In the genomic region with DNA sequence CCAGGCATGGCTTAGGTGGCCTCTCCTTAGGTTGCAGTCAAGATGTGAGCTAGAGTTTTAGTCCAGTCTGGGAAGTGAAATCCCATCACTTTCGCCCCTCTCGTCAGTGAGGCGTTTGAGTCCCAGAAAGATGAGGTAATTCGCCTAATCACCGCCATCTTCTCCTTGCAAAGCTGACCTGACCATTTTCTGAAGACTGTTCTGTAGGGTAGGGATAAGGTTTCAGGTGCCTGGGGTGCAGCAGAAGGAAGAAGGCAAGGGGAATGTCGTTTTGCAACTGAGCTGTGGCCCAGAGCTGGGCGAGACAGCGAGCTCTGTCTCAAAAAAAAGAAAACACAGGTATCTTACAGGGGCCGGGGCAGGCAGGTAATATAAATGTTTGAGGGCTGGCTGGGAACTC, we compare ENCODE assay signal across 17 cellular contexts.
DNase-seq lines count a peak whose midpoint lies in the region; ATAC-seq, FAIRE-seq and TF ChIP-seq lines count a peak whose summit lies in the region.
"Had no signal": no experiment of that assay in that cellular context is flagged by ENCODE, and none has a peak within 500 bp of the region (broad histone marks: within the 10 kb centered on the region; RNA-seq: fewer than 3 reads in every experiment).

No MANE protein-coding gene starts in this region.

- no peak overlapping the region for H3K23ac ChIP-seq in trophoblast cell (ENCODE audit: low read length)

- no peak overlapping the region for H2AFZ ChIP-seq in trophoblast cell (ENCODE audit: insufficient read depth, low read length, poor library complexity)

- H4K8ac ChIP-seq in trophoblast cell (ENCODE audit: low read depth, low read length): peak overlapping the region; percentile 23

- no peak overlapping the region for H3K4me3 Mint-ChIP-seq in natural killer cell treated with Interleukin-12 subunit alpha and Interleukin-12 subunit beta and Interleukin-15 and Interleukin-18, amount 100 ng/mL, for 72 hours

- H3K27me3 Mint-ChIP-seq in natural killer cell treated with Interleukin-12 subunit alpha and Interleukin-12 subunit beta and Interleukin-15 and Interleukin-18, amount 100 ng/mL, for 72 hours: peaks cover 0 to 2% of the 10 kb centered on the region in 2 donors

- no peak overlapping the region for H4K12ac ChIP-seq in trophoblast cell (ENCODE audit: low read depth, low read length)

- H2BK120ac ChIP-seq in trophoblast cell (ENCODE audit: insufficient read depth, low read length, poor library complexity): no peak overlapping the region

- no peaks in the 10 kb centered on the region for H3K79me1 ChIP-seq in trophoblast cell (ENCODE audit: low read length)

- H3K14ac ChIP-seq in trophoblast cell (ENCODE audit: low read length): no peak overlapping the region

- WGBS in HUES64: 73% methylated on average over 9 of the region's 9 CpGs
- no CpG with 5 or more reads among the region's 9 CpGs for WGBS in trophoblast cell (ENCODE audit: extremely low coverage, insufficient coverage, insufficient read length)
- WGBS in pancreas, 2 donors: 75 to 83% methylated on average over 9 of the region's 9 CpGs

- H3K9ac ChIP-seq in HUES64 (ENCODE audit: low read depth, low read length) (peak overlapping the region; percentile 55; the same call in 1 of the 2 replicates), iPS-20b (ENCODE audit: low read depth, low read length) (peak overlapping the region; percentile 36; the same call in 1 of the 2 replicates), trophoblast cell (ENCODE audit: low read length) (no peak overlapping the region)

- no peaks in the 10 kb centered on the region for H3K36me3 Mint-ChIP-seq in natural killer cell treated with Interleukin-12 subunit alpha and Interleukin-12 subunit beta and Interleukin-15 and Interleukin-18, amount 100 ng/mL, for 72 hours

- intact Hi-C loops in pancreas (cut with DNase I) (no loop called here), Right ventricle myocardium inferior (cut with DNase I) (no loop called here)

- H4K91ac ChIP-seq in trophoblast cell (ENCODE audit: low read depth, low read length): no peak overlapping the region

- H3K9me3 ChIP-seq in HUES64 (ENCODE audit: insufficient read depth, low read depth, low read length) (no peaks in the 10 kb centered on the region), iPS-20b (ENCODE audit: insufficient read depth, low read depth, low read length) (no peaks in the 10 kb centered on the region), trophoblast cell (ENCODE audit: insufficient read depth, low read depth, low read length) (no peaks in the 10 kb centered on the region), pancreas (no peaks in the 10 kb centered on the region)

- no peak overlapping the region for H3K4me2 ChIP-seq in trophoblast cell (ENCODE audit: low read length)

- H2BK12ac ChIP-seq in trophoblast cell (ENCODE audit: low read length): no peak overlapping the region

- no peak overlapping the region for H2AK5ac ChIP-seq in trophoblast cell (ENCODE audit: low read length)

- TF ChIP-seq CTCF in pancreas (IDR thresholded peaks at IDR 0.05): no peak

- H3K36me3 ChIP-seq in HUES64 (ENCODE audit: insufficient read depth, low read length) (no peaks in the 10 kb centered on the region), iPS-20b (ENCODE audit: insufficient read depth, low read depth, low read length) (no peaks in the 10 kb centered on the region), trophoblast cell (ENCODE audit: control insufficient read depth in 1 of 2, insufficient read depth in 2 of 2, low read length in 2 of 2) (no peaks in the 10 kb centered on the region), pancreas (no peaks in the 10 kb centered on the region)

- H3K4me1 Mint-ChIP-seq in natural killer cell treated with Interleukin-12 subunit alpha and Interleukin-12 subunit beta and Interleukin-15 and Interleukin-18, amount 100 ng/mL, for 72 hours (ENCODE audit: low read depth in 2 of 2): peaks cover 6 to 11% of the 10 kb centered on the region in 2 donors

- H3K4me1 ChIP-seq in HUES64 (ENCODE audit: insufficient read depth, low read length) (peaks cover 16% of the 10 kb centered on the region), iPS-20b (ENCODE audit: insufficient read depth, low read length) (peaks cover 8% of the 10 kb centered on the region; the same call in 1 of the 2 replicates), trophoblast cell (ENCODE audit: control insufficient read depth in 1 of 2, insufficient read depth in 2 of 2, low read length in 2 of 2) (peaks cover 0 to 4% of the 10 kb centered on the region in 2 experiments), pancreas (no peaks in the 10 kb centered on the region)

- no peak for ATAC-seq in natural killer cell treated with Interleukin-12 subunit alpha and Interleukin-12 subunit beta and Interleukin-15 and Interleukin-18, amount 100 ng/mL, for 72 hours
- no peak for ATAC-seq in pancreas
- ATAC-seq in Right ventricle myocardium inferior: no peak
- ATAC-seq: HepG2 had no signal

- no peak overlapping the region for H2BK5ac ChIP-seq in trophoblast cell (ENCODE audit: low read depth, low read length, poor library complexity)

- H3K27ac Mint-ChIP-seq in natural killer cell treated with Interleukin-12 subunit alpha and Interleukin-12 subunit beta and Interleukin-15 and Interleukin-18, amount 100 ng/mL, for 72 hours: no peak overlapping the region

- H3K4me3 ChIP-seq in HUES64 (ENCODE audit: low read length) (no peak overlapping the region), iPS-20b (ENCODE audit: low read length) (no peak overlapping the region), trophoblast cell (ENCODE audit: low read depth, low read length) (no peak overlapping the region), pancreas (no peak overlapping the region)

- DNase-seq in trophoblast cell (no peak), ureter (ENCODE audit: low spot score) (peak; percentile 39), pancreas (no peak), Right ventricle myocardium inferior (ENCODE audit: missing footprints) (no peak)
- DNase-seq in natural killer cell treated with Interleukin-12 subunit alpha and Interleukin-12 subunit beta and Interleukin-15 and Interleukin-18, amount 100 ng/mL, for 72 hours (ENCODE audit: low spot score): no peak
- DNase-seq: C1 segment of cervical spinal cord, GF-D8, KG1, NCI-H1417 treated with DMSO at 0.1 percent for 48 hours, NCI-H2029, NCI-H510A treated with DMSO at 0.1 percent for 48 hours, NCI-H82 had no signal

- H3K27me3 ChIP-seq in HUES64 (ENCODE audit: insufficient read depth, low read length) (no peaks in the 10 kb centered on the region), iPS-20b (ENCODE audit: insufficient read depth, low read length) (no peaks in the 10 kb centered on the region), trophoblast cell (ENCODE audit: insufficient read depth, low read length) (no peaks in the 10 kb centered on the region), pancreas (no peaks in the 10 kb centered on the region)

- peak overlapping the region; percentile 26; the same call in 1 of the 2 replicates for H3K27ac ChIP-seq in HUES64 (ENCODE audit: low read depth, low read length)
- H3K27ac ChIP-seq in iPS-20b (ENCODE audit: low read length): no peak overlapping the region
- H3K27ac ChIP-seq in trophoblast cell (ENCODE audit: low read depth, low read length): no peak overlapping the region
- no peak overlapping the region for H3K27ac ChIP-seq in pancreas

- H3K79me2 ChIP-seq in trophoblast cell (ENCODE audit: control insufficient read depth, insufficient read depth, low read length, poor library complexity): no peaks in the 10 kb centered on the region

- no peak for FAIRE-seq in pancreas (lab: Jason Lieb, UNC)
- FAIRE-seq: GM12891, GM18507, HepG2 had no signal

- no peak overlapping the region for H3K4ac ChIP-seq in trophoblast cell (ENCODE audit: low read depth, low read length)

- H3K9me3 Mint-ChIP-seq in natural killer cell treated with Interleukin-12 subunit alpha and Interleukin-12 subunit beta and Interleukin-15 and Interleukin-18, amount 100 ng/mL, for 72 hours: no peaks in the 10 kb centered on the region

- no peak overlapping the region for H3K18ac ChIP-seq in trophoblast cell (ENCODE audit: low read length)
